8 cellular contexts compared by ENCODE assay signal in the genomic region with DNA sequence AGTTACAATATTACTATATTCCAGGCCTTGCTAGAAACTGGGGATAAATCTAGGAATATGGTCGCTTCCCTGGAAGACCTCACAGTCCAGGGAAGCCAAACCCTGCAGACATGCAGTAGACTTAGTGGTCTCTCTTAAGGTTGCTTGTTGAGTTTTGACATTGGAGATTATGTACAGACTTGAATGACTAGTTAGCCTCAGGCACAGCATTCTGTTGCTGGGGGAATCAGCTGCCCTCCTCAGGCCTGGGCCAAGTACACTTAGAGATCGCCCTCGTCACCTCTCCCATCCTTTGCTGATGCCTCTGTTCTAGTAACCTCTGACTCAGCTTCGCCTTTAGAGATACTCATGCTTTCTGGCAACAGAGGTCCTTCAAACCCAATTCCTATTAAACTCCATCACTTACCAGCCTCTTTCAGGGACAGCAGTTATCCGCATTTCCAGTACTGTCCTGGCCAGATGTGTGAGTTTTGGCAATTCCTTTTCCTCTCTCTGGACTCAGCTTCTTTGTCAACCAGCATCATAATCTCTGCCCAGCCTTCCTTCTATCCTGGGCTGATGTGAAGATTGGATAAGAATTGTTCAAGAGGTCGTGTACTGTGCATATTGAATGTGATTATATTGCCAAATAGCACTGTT. TPM values are rescaled to one million over a fixed set of nuclear protein-coding genes. Genes with fewer than 3 reads are reported as not detected.
DNase-seq lines count a peak whose midpoint lies in the region; ATAC-seq lines count a peak whose summit lies in the region.

No MANE protein-coding gene starts in this region.

- H3K14ac ChIP-seq in neuronal stem cell (ENCODE audit: low read length): no peak overlapping the region

- H3K27me3 ChIP-seq in ectodermal cell (ENCODE audit: control insufficient read depth, insufficient read depth, low read length, poor library complexity, severe bottlenecking): peaks cover 35% of the 10 kb centered on the region
- H3K27me3 ChIP-seq in neuronal stem cell (ENCODE audit: control insufficient read depth in 3 of 3, insufficient read depth in 3 of 3, low read depth in 1 of 3, low read length in 3 of 3): no peaks in the 10 kb centered on the region

- H2BK15ac ChIP-seq in neuronal stem cell (ENCODE audit: low read length): no peak overlapping the region

- H2BK120ac ChIP-seq in neuronal stem cell (ENCODE audit: low read depth, low read length): no peak overlapping the region

- H2AK5ac ChIP-seq in neuronal stem cell (ENCODE audit: low read depth, low read length): no peak overlapping the region

- ATAC-seq in HG03135 (IDR thresholded peaks at IDR 0.05; ENCODE audit: unreplicated experiment): no peak
- no peak for ATAC-seq in HG03469 (IDR thresholded peaks at IDR 0.05; ENCODE audit: unreplicated experiment)

- H2AFZ ChIP-seq in neuronal stem cell (ENCODE audit: low read length): peak overlapping the region; percentile 87

- H3K4me2 ChIP-seq in neuronal stem cell (ENCODE audit: insufficient read depth, low read length, poor library complexity, severe bottlenecking): peak overlapping the region; percentile 71

- H3K36me3 ChIP-seq in ectodermal cell (ENCODE audit: control insufficient read depth, insufficient read depth, low read length) (no peaks in the 10 kb centered on the region), neuronal stem cell (replicated peaks in 1 of 2; ENCODE audit: control insufficient read depth in 2 of 2, insufficient read depth in 2 of 2, low read length in 2 of 2) (peaks cover 4 to 17% of the 10 kb centered on the region in 2 donors)

- DNase-seq in DMS79 (lab: John Stamatoyannopoulos, UW) (peak; percentile 34), NCI-H226 (peak; percentile 81), neuronal stem cell (ENCODE audit: low spot score) (no peak), NCI-H2081 (lab: John Stamatoyannopoulos, UW) (no peak), NCI-H2107 treated with DMSO at 0.1 percent for 48 hours (lab: John Stamatoyannopoulos, UW; ENCODE audit: unreplicated experiment) (no peak)

- H2BK12ac ChIP-seq in neuronal stem cell (ENCODE audit: low read length): no peak overlapping the region

- H4K8ac ChIP-seq in neuronal stem cell (ENCODE audit: low read depth, low read length): peak overlapping the region; percentile 43

- no peak overlapping the region for H3K4ac ChIP-seq in neuronal stem cell (ENCODE audit: low read length)

- H3K9me3 ChIP-seq in ectodermal cell (ENCODE audit: control insufficient read depth, low read length): no peaks in the 10 kb centered on the region
- no peaks in the 10 kb centered on the region for H3K9me3 ChIP-seq in neuronal stem cell (replicated peaks in 1 of 2; ENCODE audit: control insufficient read depth in 2 of 2, insufficient read depth in 1 of 2, low read depth in 1 of 2, low read length in 2 of 2)

- H3K79me1 ChIP-seq in neuronal stem cell (ENCODE audit: low read depth, low read length): peaks cover 2% of the 10 kb centered on the region

- H3K4me1 ChIP-seq in ectodermal cell (ENCODE audit: control insufficient read depth, insufficient read depth, low read length) (no peaks in the 10 kb centered on the region), neuronal stem cell (ENCODE audit: control insufficient read depth in 2 of 2, insufficient read depth in 1 of 2, low read depth in 1 of 2, low read length in 2 of 2) (peaks cover 0 to 6% of the 10 kb centered on the region in 2 donors)

- WGBS in ectodermal cell, 2 experiments: 92 to 98% methylated on average over 5 to 6 of the region's 6 CpGs
- no CpG with 5 or more reads among the region's 6 CpGs for WGBS in neuronal stem cell (ENCODE audit: extremely low coverage in 2 of 2, insufficient read length in 2 of 2, insufficient replicate concordance in 1 of 2), 2 donors

- H3K4me3 ChIP-seq in ectodermal cell (ENCODE audit: insufficient read depth, low read depth, low read length) (peak overlapping the region; percentile 54), neuronal stem cell (ENCODE audit: low read length in 2 of 2) (peak overlapping the region in 1 of 2 donors; percentile 57)

- no peak overlapping the region for H3K9ac ChIP-seq in neuronal stem cell (ENCODE audit: low read depth, low read length, poor library complexity)

- H3K27ac ChIP-seq in ectodermal cell (ENCODE audit: insufficient read depth, low read depth, low read length, poor library complexity, severe bottlenecking) (peak overlapping the region; percentile 84), neuronal stem cell (replicated peaks; ENCODE audit: low read length) (no peak overlapping the region)

- H4K91ac ChIP-seq in neuronal stem cell (ENCODE audit: low read depth, low read length, poor library complexity): no peak overlapping the region

- no peak overlapping the region for H3K18ac ChIP-seq in neuronal stem cell (ENCODE audit: low read length)

- no peak overlapping the region for H2BK5ac ChIP-seq in neuronal stem cell (ENCODE audit: low read length)

- no peak overlapping the region for H3K23ac ChIP-seq in neuronal stem cell (ENCODE audit: low read depth, low read length, poor library complexity)

RNA-seq across cellular contexts. Expression of a gene that starts 0.8 kb away (rescaled TPM):
- 53.8 TPM for polyA plus RNA-seq in ectodermal cell (2013, experiment 1 of 4)
- 39.1 TPM for polyA plus RNA-seq in ectodermal cell (2013, experiment 2 of 4)
- polyA plus RNA-seq in ectodermal cell (2013, experiment 3 of 4): 55.4 TPM
- 57.1 TPM for polyA plus RNA-seq in ectodermal cell (2013, experiment 4 of 4)
- polyA plus RNA-seq in neuronal stem cell (2013, experiment 1 of 2): 59.7 TPM
- polyA plus RNA-seq in neuronal stem cell (2013, experiment 2 of 2): 57.4 TPM

RNA-seq across cellular contexts. Expression of a gene that starts 7.6 kb away (rescaled TPM):
- not detected for polyA plus RNA-seq in ectodermal cell (2013, experiment 1 of 4)
- polyA plus RNA-seq in ectodermal cell (2013, experiment 2 of 4): not detected
- polyA plus RNA-seq in ectodermal cell (2013, experiment 3 of 4): not detected
- not detected for polyA plus RNA-seq in ectodermal cell (2013, experiment 4 of 4)
- not detected for polyA plus RNA-seq in neuronal stem cell (2013, experiment 1 of 2)
- polyA plus RNA-seq in neuronal stem cell (2013, experiment 2 of 2): not detected

RNA-seq across cellular contexts. Expression of a gene that starts 10.2 kb away (rescaled TPM):
- polyA plus RNA-seq in ectodermal cell (2013, experiment 1 of 4): 131 TPM
- polyA plus RNA-seq in ectodermal cell (2013, experiment 2 of 4): 133 TPM
- 106 TPM for polyA plus RNA-seq in ectodermal cell (2013, experiment 3 of 4)
- polyA plus RNA-seq in ectodermal cell (2013, experiment 4 of 4): 116 TPM
- polyA plus RNA-seq in neuronal stem cell (2013, experiment 1 of 2): 66.8 TPM
- 64.1 TPM for polyA plus RNA-seq in neuronal stem cell (2013, experiment 2 of 2)

RNA-seq across cellular contexts. Expression of a gene that starts 22.2 kb away (rescaled TPM):
- polyA plus RNA-seq in ectodermal cell (2013, experiment 1 of 4): not detected
- not detected for polyA plus RNA-seq in ectodermal cell (2013, experiment 2 of 4)
- not detected for polyA plus RNA-seq in ectodermal cell (2013, experiment 3 of 4)
- polyA plus RNA-seq in ectodermal cell (2013, experiment 4 of 4): not detected
- not detected for polyA plus RNA-seq in neuronal stem cell (2013, experiment 1 of 2)
- not detected for polyA plus RNA-seq in neuronal stem cell (2013, experiment 2 of 2)

RNA-seq across cellular contexts. Expression of a gene that starts 32.6 kb away (rescaled TPM):
- polyA plus RNA-seq in ectodermal cell (2013, experiment 1 of 4): 10.0 TPM
- polyA plus RNA-seq in ectodermal cell (2013, experiment 2 of 4): 11.2 TPM
- polyA plus RNA-seq in ectodermal cell (2013, experiment 3 of 4): 8.0 TPM
- polyA plus RNA-seq in ectodermal cell (2013, experiment 4 of 4): 11.9 TPM
- 7.1 TPM for polyA plus RNA-seq in neuronal stem cell (2013, experiment 1 of 2)
- 8.5 TPM for polyA plus RNA-seq in neuronal stem cell (2013, experiment 2 of 2)

Comparison
In these comparisons a context has a peak if more than half of its experiments do, and no peak if none do; other contexts are left out.
1. DNase-seq: peak in DMS79 (single experiment) and NCI-H226 (single experiment); none in neuronal stem cell (single experiment), NCI-H2081 (0 of 2) and NCI-H2107 treated with DMSO at 0.1 percent for 48 hours (single experiment).